8 cellular contexts compared by ENCODE assay signal in genomic region chr1:206430031-206430983, GRCh38. TPM values are rescaled to one million over a fixed set of nuclear protein-coding genes. Genes with fewer than 3 reads are reported as not detected.
A peak's percentile ranks its signal among the peaks of the same experiment; 100 is the strongest.
DNase-seq lines count a peak whose midpoint lies in the region; ATAC-seq, FAIRE-seq and TF ChIP-seq lines count a peak whose summit lies in the region.

No MANE protein-coding gene starts in this region.

- peak overlapping the region; percentile 20 to 69 (median 46) for H3K27ac ChIP-seq in gastroesophageal sphincter

- no peak for TF ChIP-seq EP300 in gastroesophageal sphincter (IDR thresholded peaks at IDR 0.05)

- DNase-seq in GM06990 (ENCODE audit: extremely low read depth, insufficient read length) (peak; percentile 20), GM20000 (ENCODE audit: low spot score) (peak; percentile 75), activated gamma-delta T cell (lab: John Stamatoyannopoulos, UW) (no peak), foreskin melanocyte (no peak), RCC 7860 (ENCODE audit: low spot score) (no peak)
- DNase-seq in stimulated activated naive CD4-positive, alpha-beta T cell (lab: John Stamatoyannopoulos, UW) = no peak

- no peaks in the 10 kb centered on the region; the same call in 1 of the 2 replicates for H3K36me3 ChIP-seq in GM06990 (ENCODE audit: control insufficient read depth, insufficient read depth, low read length)
- H3K36me3 ChIP-seq in gastroesophageal sphincter = peaks cover 0 to 90% of the 10 kb centered on the region in 2 donors

- H3K4me3 ChIP-seq in GM06990 (replicated peaks; ENCODE audit: low read depth, low read length) (no peak overlapping the region), gastroesophageal sphincter (no peak overlapping the region)

- H3K4me1 ChIP-seq in gastroesophageal sphincter = peaks cover 0 to 18% (median 0%) of the 10 kb centered on the region in 3 donors

- no peak for TF ChIP-seq CTCF in GM06990 (IDR thresholded peaks at IDR 0.05; ENCODE audit: insufficient read depth, low read length, poor library complexity, severe bottlenecking)
- TF ChIP-seq CTCF in GM20000 (IDR thresholded peaks at IDR 0.05; ENCODE audit: extremely low read depth, missing control alignments) = no peak
- TF ChIP-seq CTCF in gastroesophageal sphincter (IDR thresholded peaks at IDR 0.05) = peak in 3 of 4 experiments; percentile 13 to 55 (median 23)

- TF ChIP-seq POLR2A in gastroesophageal sphincter (IDR thresholded peaks at IDR 0.05) = no peak

- WGBS in gastroesophageal sphincter (ENCODE audit: low coverage in 1 of 2), 2 donors = 21 to 38% methylated on average over 6 to 9 of the region's 9 CpGs

- no peak for FAIRE-seq in RCC 7860 (lab: Jason Lieb, UNC)

- ATAC-seq in HG03558 (IDR thresholded peaks at IDR 0.05; ENCODE audit: extremely low read depth, unreplicated experiment) (peak; percentile 89), gastroesophageal sphincter (peak; percentile 74)

- H3K27me3 ChIP-seq in GM06990 (replicated peaks; ENCODE audit: control insufficient read depth, insufficient read depth, low read length) = no peaks in the 10 kb centered on the region
- H3K27me3 ChIP-seq in gastroesophageal sphincter = no peaks in the 10 kb centered on the region

- H3K9me3 ChIP-seq in gastroesophageal sphincter = no peaks in the 10 kb centered on the region

RNA-seq across cellular contexts. Expression of gene IKBKE, which starts 40.0 kb away (rescaled TPM):
- total RNA-seq in gastroesophageal sphincter = 1 to 10 TPM; 2.2 to 3.9 (median 2.7) TPM

Comparison
In these comparisons a context has a peak if more than half of its experiments do, and no peak if none do; other contexts are left out.
1. DNase-seq: peak in GM06990 (single experiment) and GM20000 (single experiment); none in stimulated activated naive CD4-positive, alpha-beta T cell (0 of 6), activated gamma-delta T cell (single experiment), foreskin melanocyte (single experiment) and RCC 7860 (single experiment).
2. CTCF ChIP-seq: peak in gastroesophageal sphincter (3 of 4); none in GM06990 (single experiment) and GM20000 (single experiment).